16 cellular contexts compared by ENCODE assay signal in the genomic region with DNA sequence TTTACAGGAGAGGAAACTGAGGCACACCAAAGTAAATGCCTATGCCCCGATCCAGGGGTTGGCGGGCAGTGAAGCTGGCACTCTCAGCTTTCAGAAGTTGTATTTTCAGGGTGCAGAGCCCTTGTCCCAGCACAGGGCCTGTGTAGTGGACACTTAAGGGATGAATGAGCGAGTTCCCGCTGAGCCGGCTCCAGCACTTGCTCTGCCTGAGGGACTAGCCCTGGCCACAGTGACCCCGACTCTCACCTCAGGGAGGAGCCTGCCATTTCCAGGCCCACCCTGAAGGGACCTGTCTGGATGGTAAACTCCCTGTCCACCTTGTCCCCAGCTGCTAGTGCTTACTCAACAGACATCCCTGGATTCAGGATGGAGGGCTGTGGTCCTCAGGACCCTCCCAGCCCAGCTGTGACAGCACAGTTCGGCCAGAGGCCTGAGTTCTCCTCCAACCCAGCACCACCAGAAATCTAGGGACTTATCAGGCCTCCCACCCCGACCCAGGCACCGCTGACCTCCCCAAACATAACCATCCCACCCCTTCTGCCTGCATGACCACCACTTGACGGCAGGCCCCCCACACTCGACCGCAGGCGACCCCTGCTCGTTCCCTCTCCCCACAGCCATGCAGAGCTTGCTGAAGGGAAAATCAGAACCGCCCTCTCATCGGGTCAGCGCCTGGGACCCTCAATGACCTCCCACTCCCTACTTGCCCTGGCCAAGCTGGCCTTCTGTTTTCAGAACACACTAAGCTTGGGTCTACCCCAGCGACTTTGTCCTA. TPM values are rescaled to one million over a fixed set of nuclear protein-coding genes. Genes with fewer than 3 reads are reported as not detected.
DNase-seq lines count a peak whose midpoint lies in the region; ATAC-seq and TF ChIP-seq lines count a peak whose summit lies in the region.
"Had no signal": no experiment of that assay in that cellular context is flagged by ENCODE, and none has a peak within 500 bp of the region (broad histone marks: within the 10 kb centered on the region; RNA-seq: fewer than 3 reads in every experiment).

No MANE protein-coding gene starts in this region.

- DNase-seq in activated naive CD4-positive, alpha-beta T cell treated with anti-CD3 and anti-CD28 coated beads for 36 hours, result no peak
- no peak for DNase-seq in activated naive CD4-positive, alpha-beta T cell treated with Interleukin-2 at 50 U/mL for 16 hours
- no peak for DNase-seq in activated T-helper 1 cell treated with anti-CD3 and anti-CD28 coated beads, Interleukin-12 subunit alpha, Interleukin-12 subunit beta, Interleukin-2, Interleukin-4 antibody, amounts not matched to agents 30 ng/mL and 10 ng/mL and 1 ng/mL, durations not matched to agents 14 hours and 24 hours and 36 hours (ENCODE audit: low spot score)
- peak; percentile 63 for DNase-seq in upper lobe of right lung
- DNase-seq in left cardiac atrium, result no peak
- no peak for DNase-seq in 8988T
- no peak for DNase-seq in activated CD4-positive, CD25-positive, alpha-beta regulatory T cell (lab: John Stamatoyannopoulos, UW)
- DNase-seq: activated CD4-positive, CD25-positive, alpha-beta regulatory T cell treated with anti-CD3 and anti-CD28 coated beads, Interleukin-2, amount 50 U/mL, for 72 hours; central memory CD4-positive, alpha-beta T cell; DMS153; hippocampal formation; NCI-H226; testis had no signal

- H3K36me3 ChIP-seq in mucosa of stomach (ENCODE audit: control insufficient read depth, insufficient read depth, low read length) (no peaks in the 10 kb centered on the region), upper lobe of right lung (peaks cover 18% of the 10 kb centered on the region)

- no peak overlapping the region for H3K4me3 Mint-ChIP-seq in activated naive CD4-positive, alpha-beta T cell treated with anti-CD3 and anti-CD28 coated beads for 36 hours
- H3K4me3 Mint-ChIP-seq in activated T-helper 1 cell treated with anti-CD3 and anti-CD28 coated beads, Interleukin-12 subunit alpha, Interleukin-12 subunit beta, Interleukin-2, Interleukin-4 antibody, amounts not matched to agents 30 ng/mL and 10 ng/mL and 1 ng/mL, durations not matched to agents 14 hours and 24 hours and 36 hours, result peak overlapping the region; percentile 84

- H3K27me3 ChIP-seq in mucosa of stomach (ENCODE audit: control insufficient read depth, insufficient read depth, low read length) (no peaks in the 10 kb centered on the region), upper lobe of right lung (no peaks in the 10 kb centered on the region)
- H3K27me3 ChIP-seq: testis had no signal

- no peaks in the 10 kb centered on the region for H3K9me3 Mint-ChIP-seq in activated naive CD4-positive, alpha-beta T cell treated with anti-CD3 and anti-CD28 coated beads for 36 hours
- H3K9me3 Mint-ChIP-seq in activated T-helper 1 cell treated with anti-CD3 and anti-CD28 coated beads, Interleukin-12 subunit alpha, Interleukin-12 subunit beta, Interleukin-2, Interleukin-4 antibody, amounts not matched to agents 30 ng/mL and 10 ng/mL and 1 ng/mL, durations not matched to agents 14 hours and 24 hours and 36 hours, result no peaks in the 10 kb centered on the region

- no peak for TF ChIP-seq CTCF in upper lobe of right lung (IDR thresholded peaks at IDR 0.05)

- H3K4me1 ChIP-seq in mucosa of stomach (ENCODE audit: control insufficient read depth, insufficient read depth, low read length), result peaks cover 73% of the 10 kb centered on the region
- H3K4me1 ChIP-seq in upper lobe of right lung, result peaks cover 38% of the 10 kb centered on the region

- H3K36me3 Mint-ChIP-seq in activated naive CD4-positive, alpha-beta T cell treated with anti-CD3 and anti-CD28 coated beads for 36 hours (ENCODE audit: low read depth), result peaks cover 44% of the 10 kb centered on the region
- peaks cover 19% of the 10 kb centered on the region for H3K36me3 Mint-ChIP-seq in activated T-helper 1 cell treated with anti-CD3 and anti-CD28 coated beads, Interleukin-12 subunit alpha, Interleukin-12 subunit beta, Interleukin-2, Interleukin-4 antibody, amounts not matched to agents 30 ng/mL and 10 ng/mL and 1 ng/mL, durations not matched to agents 14 hours and 24 hours and 36 hours (ENCODE audit: low read depth)

- no peak overlapping the region for H3K27ac ChIP-seq in upper lobe of right lung
- H3K27ac ChIP-seq: testis had no signal

- H3K27ac Mint-ChIP-seq in activated naive CD4-positive, alpha-beta T cell treated with anti-CD3 and anti-CD28 coated beads for 36 hours, result peak overlapping the region; percentile 99
- H3K27ac Mint-ChIP-seq in activated T-helper 1 cell treated with anti-CD3 and anti-CD28 coated beads, Interleukin-12 subunit alpha, Interleukin-12 subunit beta, Interleukin-2, Interleukin-4 antibody, amounts not matched to agents 30 ng/mL and 10 ng/mL and 1 ng/mL, durations not matched to agents 14 hours and 24 hours and 36 hours, result peak overlapping the region; percentile 96

- H3K9ac ChIP-seq in mucosa of stomach (ENCODE audit: low read length), result peak overlapping the region; percentile 63

- CTCF ChIA-PET in activated naive CD4-positive, alpha-beta T cell treated with anti-CD3 and anti-CD28 coated beads for 36 hours (lab: Charles Lee), result interaction anchor here (0.8 kb wide), 1 partner anchor 51 kb away, joined by 4 read pairs; no protein-coding TSS in a partner anchor

- peak overlapping the region; percentile 5 for H3K4me3 ChIP-seq in mucosa of stomach (ENCODE audit: low read length)
- H3K4me3 ChIP-seq in upper lobe of right lung, result no peak overlapping the region
- H3K4me3 ChIP-seq: PC-9, smooth muscle cell, testis had no signal

- peaks cover 50% of the 10 kb centered on the region for H3K4me1 Mint-ChIP-seq in activated naive CD4-positive, alpha-beta T cell treated with anti-CD3 and anti-CD28 coated beads for 36 hours (ENCODE audit: low read depth)
- H3K4me1 Mint-ChIP-seq in activated T-helper 1 cell treated with anti-CD3 and anti-CD28 coated beads, Interleukin-12 subunit alpha, Interleukin-12 subunit beta, Interleukin-2, Interleukin-4 antibody, amounts not matched to agents 30 ng/mL and 10 ng/mL and 1 ng/mL, durations not matched to agents 14 hours and 24 hours and 36 hours (ENCODE audit: low read depth), result peaks cover 58% of the 10 kb centered on the region

- ATAC-seq in upper lobe of right lung (no peak), left cardiac atrium (no peak)

- no peaks in the 10 kb centered on the region for H3K27me3 Mint-ChIP-seq in activated naive CD4-positive, alpha-beta T cell treated with anti-CD3 and anti-CD28 coated beads for 36 hours (ENCODE audit: low read depth)
- H3K27me3 Mint-ChIP-seq in activated T-helper 1 cell treated with anti-CD3 and anti-CD28 coated beads, Interleukin-12 subunit alpha, Interleukin-12 subunit beta, Interleukin-2, Interleukin-4 antibody, amounts not matched to agents 30 ng/mL and 10 ng/mL and 1 ng/mL, durations not matched to agents 14 hours and 24 hours and 36 hours (ENCODE audit: insufficient read depth), result no peaks in the 10 kb centered on the region

- intact Hi-C loops in activated naive CD4-positive, alpha-beta T cell treated with anti-CD3 and anti-CD28 coated beads for 36 hours (cut with micrococcal nuclease), result loop anchor here (10.0 kb wide), 2 partner anchors 1064 to 1116 kb away; a partner anchor contains a TSS
- intact Hi-C loops in activated T-helper 1 cell treated with anti-CD3 and anti-CD28 coated beads, Interleukin-12 subunit alpha, Interleukin-12 subunit beta, Interleukin-2, Interleukin-4 antibody, amounts not matched to agents 30 ng/mL and 10 ng/mL and 1 ng/mL, durations not matched to agents 14 hours and 24 hours and 36 hours (cut with micrococcal nuclease), result loop anchor here (10.0 kb wide), 1 partner anchor 166 kb away; no protein-coding TSS in a partner anchor
- intact Hi-C loops in upper lobe of right lung (cut with DNase I) (no loop called here), left cardiac atrium (cut with DNase I) (no loop called here)

- H3K9me3 ChIP-seq in mucosa of stomach (ENCODE audit: control insufficient read depth, low read length) (no peaks in the 10 kb centered on the region), upper lobe of right lung (no peaks in the 10 kb centered on the region)
- H3K9me3 ChIP-seq: testis had no signal

RNA-seq across cellular contexts. Expression of a gene that starts 8.4 kb away (rescaled TPM):
- 100 to 1,000 TPM; 166 to 174 TPM for total RNA-seq in activated naive CD4-positive, alpha-beta T cell treated with anti-CD3 and anti-CD28 coated beads for 36 hours
- total RNA-seq in activated T-helper 1 cell treated with anti-CD3 and anti-CD28 coated beads, Interleukin-12 subunit alpha, Interleukin-12 subunit beta, Interleukin-2, Interleukin-4 antibody, amounts not matched to agents 30 ng/mL and 10 ng/mL and 1 ng/mL, durations not matched to agents 14 hours and 24 hours and 36 hours, result 200 and 202 TPM in 2 replicates
- total RNA-seq in upper lobe of right lung (61.0 TPM), left cardiac atrium (10 to 100 TPM; 37.8 to 42.4 TPM)

RNA-seq across cellular contexts. Expression of a gene that starts 21.9 kb away (rescaled TPM):
- total RNA-seq in activated naive CD4-positive, alpha-beta T cell treated with anti-CD3 and anti-CD28 coated beads for 36 hours, result 1 to 10 TPM; 6.1 to 6.8 TPM
- 7.7 and 8.3 TPM in 2 replicates for total RNA-seq in activated T-helper 1 cell treated with anti-CD3 and anti-CD28 coated beads, Interleukin-12 subunit alpha, Interleukin-12 subunit beta, Interleukin-2, Interleukin-4 antibody, amounts not matched to agents 30 ng/mL and 10 ng/mL and 1 ng/mL, durations not matched to agents 14 hours and 24 hours and 36 hours
- total RNA-seq in upper lobe of right lung (4.3 TPM), left cardiac atrium (1 to 10 TPM; 1.2 to 1.4 TPM)

RNA-seq across cellular contexts. Expression of a gene that starts 29.5 kb away (rescaled TPM):
- 10 to 100 TPM; 44.3 to 45.0 TPM for total RNA-seq in activated naive CD4-positive, alpha-beta T cell treated with anti-CD3 and anti-CD28 coated beads for 36 hours
- total RNA-seq in activated T-helper 1 cell treated with anti-CD3 and anti-CD28 coated beads, Interleukin-12 subunit alpha, Interleukin-12 subunit beta, Interleukin-2, Interleukin-4 antibody, amounts not matched to agents 30 ng/mL and 10 ng/mL and 1 ng/mL, durations not matched to agents 14 hours and 24 hours and 36 hours, result 66.4 and 69.6 TPM in 2 replicates
- 19.7 TPM for total RNA-seq in upper lobe of right lung
- 10 to 100 TPM; 26.4 to 35.8 TPM for total RNA-seq in left cardiac atrium

RNA-seq across cellular contexts. Expression of a gene that starts 33.3 kb away (rescaled TPM):
- total RNA-seq in activated naive CD4-positive, alpha-beta T cell treated with anti-CD3 and anti-CD28 coated beads for 36 hours, result 1 to 10 TPM; 1.4 to 2.2 TPM
- 7.8 and 8.4 TPM in 2 replicates for total RNA-seq in activated T-helper 1 cell treated with anti-CD3 and anti-CD28 coated beads, Interleukin-12 subunit alpha, Interleukin-12 subunit beta, Interleukin-2, Interleukin-4 antibody, amounts not matched to agents 30 ng/mL and 10 ng/mL and 1 ng/mL, durations not matched to agents 14 hours and 24 hours and 36 hours
- total RNA-seq in upper lobe of right lung (1.3 TPM), left cardiac atrium (10 to 100 TPM in 1 of 2 donors, 1 to 10 TPM in 1; 9.1 to 19.5 TPM)

RNA-seq across cellular contexts. Expression of a gene that starts 41.1 kb away (rescaled TPM):
- total RNA-seq in activated naive CD4-positive, alpha-beta T cell treated with anti-CD3 and anti-CD28 coated beads for 36 hours, result not detected
- total RNA-seq in activated T-helper 1 cell treated with anti-CD3 and anti-CD28 coated beads, Interleukin-12 subunit alpha, Interleukin-12 subunit beta, Interleukin-2, Interleukin-4 antibody, amounts not matched to agents 30 ng/mL and 10 ng/mL and 1 ng/mL, durations not matched to agents 14 hours and 24 hours and 36 hours, result 0.16 TPM in 1 of 2 replicates, not detected in the other
- total RNA-seq in upper lobe of right lung (not detected), left cardiac atrium (1 to 10 TPM in 1 of 2 donors, under 1 TPM in 1; 0.74 to 1.5 TPM)

Comparison
In these comparisons a context has a peak if more than half of its experiments do, and no peak if none do; other contexts are left out.
1. intact Hi-C loops: an anchor here in activated naive CD4-positive, alpha-beta T cell treated with anti-CD3 and anti-CD28 coated beads for 36 hours (10.0 kb wide) and activated T-helper 1 cell treated with anti-CD3 and anti-CD28 coated beads, Interleukin-12 subunit alpha, Interleukin-12 subunit beta, Interleukin-2, Interleukin-4 antibody, amounts not matched to agents 30 ng/mL and 10 ng/mL and 1 ng/mL, durations not matched to agents 14 hours and 24 hours and 36 hours (10.0 kb wide); none called in upper lobe of right lung and left cardiac atrium.